15 cellular contexts compared by ENCODE assay signal in genomic region chr5:150208187-150209015, GRCh38. TPM values are rescaled to one million over a fixed set of nuclear protein-coding genes. Genes with fewer than 3 reads are reported as not detected.
DNase-seq lines count a peak whose midpoint lies in the region; ATAC-seq, FAIRE-seq and TF ChIP-seq lines count a peak whose summit lies in the region.
"Had no signal": no experiment of that assay in that cellular context is flagged by ENCODE, and none has a peak within 500 bp of the region (broad histone marks: within the 10 kb centered on the region; RNA-seq: fewer than 3 reads in every experiment).

No MANE protein-coding gene starts in this region.

- peak; percentile 45 to 63; a peak in 4 of 6 replicates for ATAC-seq in A549
- ATAC-seq in HG02678 (IDR thresholded peaks at IDR 0.05; ENCODE audit: unreplicated experiment): no peak
- ATAC-seq in HG03460 (IDR thresholded peaks at IDR 0.05; ENCODE audit: unreplicated experiment): no peak

- no peak for TF ChIP-seq EP300 in A549 (IDR thresholded peaks at IDR 0.05)

- H3K9me3 ChIP-seq in A549: no peaks in the 10 kb centered on the region

- H3K27ac ChIP-seq in A549: peak overlapping the region in 1 of 2 experiments; percentile 66; a peak in 3 of 6 replicates

- 51% methylated on average over 13 of the region's 14 CpGs for WGBS in A549 (ENCODE audit: missing lambda C conversion rate)

- CTCF ChIA-PET in A549 (lab: Yijun Ruan, JAX): interaction anchor here (1.2 to 6.7 kb wide), 5 partner anchors 9 to 374 kb away, joined by 3 to 57 read pairs (median 4); partner anchors contain the start of gene ARSI

- H3K9me3 Mint-ChIP-seq in HFFc6 (no peaks in the 10 kb centered on the region), immature natural killer cell (no peaks in the 10 kb centered on the region)

- H3K27me3 Mint-ChIP-seq in HFFc6 (ENCODE audit: insufficient read depth): no peaks in the 10 kb centered on the region; the same call in 1 of the 2 replicates
- H3K27me3 Mint-ChIP-seq in immature natural killer cell (ENCODE audit: low read depth in 3 of 3): peaks cover 12 to 17% (median 12%) of the 10 kb centered on the region in 3 donors

- no peak overlapping the region for H3K4me3 ChIP-seq in A549

- POLR2A ChIA-PET in A549 (lab: Yijun Ruan, JAX): no interaction called here

- H3K36me3 Mint-ChIP-seq in HFFc6 (ENCODE audit: low read depth) (no peaks in the 10 kb centered on the region), immature natural killer cell (no peaks in the 10 kb centered on the region)

- no peak for TF ChIP-seq POLR2A in A549 (IDR thresholded peaks at IDR 0.05; ENCODE audit: low read length)
- no peak for TF ChIP-seq POLR2A in GM12891 (IDR thresholded peaks at IDR 0.05; ENCODE audit: low read depth, low read length)

- peak; percentile 14 to 59 for DNase-seq in A549 (ENCODE audit: low read depth in 1 of 2, low spot score in 1 of 2)
- DNase-seq in HFFc6: peak; percentile 64
- DNase-seq in amniotic stem cell (lab: John Stamatoyannopoulos, UW): peak; percentile 42
- no peak for DNase-seq in immature natural killer cell
- DNase-seq in activated effector memory CD4-positive, alpha-beta T cell treated with anti-CD3 and anti-CD28 coated beads, Interleukin-2, amount 50 U/mL, for 16 hours: no peak
- DNase-seq in GM12891 (ENCODE audit: insufficient read length, low spot score): no peak
- DNase-seq: activated naive CD4-positive, alpha-beta T cell treated with anti-CD3 and anti-CD28 coated beads, Interleukin-2, amount 50 U/mL, for 16 hours; AML-193; SHP77 treated with DMSO at 0.1 percent for 48 hours had no signal

- peaks cover 25% of the 10 kb centered on the region for H3K4me1 Mint-ChIP-seq in HFFc6 (ENCODE audit: low read depth)
- H3K4me1 Mint-ChIP-seq in immature natural killer cell: peaks cover 17 to 26% of the 10 kb centered on the region in 2 donors

- FAIRE-seq in A549 (lab: Jason Lieb, UNC) (no peak), GM12891 (lab: Jason Lieb, UNC) (no peak)

- TF ChIP-seq RAD21 in A549 (conservative IDR thresholded peaks at IDR 0.05 in 1 of 2, IDR thresholded peaks at IDR 0.05 in 1 of 2): no peak

- TF ChIP-seq CTCF in A549 (IDR thresholded peaks at IDR 0.05) (no peak), HFFc6 (IDR thresholded peaks at IDR 0.05) (no peak)

- H3K4me3 Mint-ChIP-seq in HFFc6 (peak overlapping the region; percentile 45), immature natural killer cell (peak overlapping the region; percentile 70 to 87 (median 75))
- H3K4me3 Mint-ChIP-seq: activated CD4-positive, alpha-beta T cell treated with anti-CD3 and anti-CD28 coated beads for 36 hours had no signal

- H3K4me1 ChIP-seq in A549: peaks cover 7% of the 10 kb centered on the region; the same call in 1 of the 3 replicates

- H3K4me2 ChIP-seq in A549: peak overlapping the region; percentile 19; the same call in 1 of the 3 replicates

- peak overlapping the region; percentile 80 for H3K27ac Mint-ChIP-seq in HFFc6
- H3K27ac Mint-ChIP-seq in immature natural killer cell: peak overlapping the region in 2 of 6 donors; percentile 56 to 73
- H3K27ac Mint-ChIP-seq: activated CD4-positive, alpha-beta T cell treated with anti-CD3 and anti-CD28 coated beads for 36 hours had no signal

TF ChIP-seq in A549, 52 proteins besides CTCF, POLR2A, EP300 and RAD21 (continues in another document):
- TF ChIP-seq, protein P1, sequence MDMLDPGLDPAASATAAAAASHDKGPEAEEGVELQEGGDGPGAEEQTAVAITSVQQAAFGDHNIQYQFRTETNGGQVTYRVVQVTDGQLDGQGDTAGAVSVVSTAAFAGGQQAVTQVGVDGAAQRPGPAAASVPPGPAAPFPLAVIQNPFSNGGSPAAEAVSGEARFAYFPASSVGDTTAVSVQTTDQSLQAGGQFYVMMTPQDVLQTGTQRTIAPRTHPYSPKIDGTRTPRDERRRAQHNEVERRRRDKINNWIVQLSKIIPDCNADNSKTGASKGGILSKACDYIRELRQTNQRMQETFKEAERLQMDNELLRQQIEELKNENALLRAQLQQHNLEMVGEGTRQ (IDR thresholded peaks at IDR 0.05): no peak
- TF ChIP-seq JUNB (IDR thresholded peaks at IDR 0.05) (no peak), SMC3 (IDR thresholded peaks at IDR 0.05) (no peak), ATOH8 (CRISPR knock-in tag; IDR thresholded peaks at IDR 0.05; ENCODE audit: low read depth) (no peak), CEBPB (IDR thresholded peaks at IDR 0.05) (no peak), NFE2L2 (conservative IDR thresholded peaks at IDR 0.05; ENCODE audit: low read length) (no peak), ZC3H11A (IDR thresholded peaks at IDR 0.05) (no peak), CHD2 (IDR thresholded peaks at IDR 0.05; ENCODE audit: low read length, partially characterized antibody) (no peak), HOXB5 (CRISPR knock-in tag; IDR thresholded peaks at IDR 0.05) (no peak), TP53 (CRISPR knock-in tag; IDR thresholded peaks at IDR 0.05) (no peak), KDM5A (IDR thresholded peaks at IDR 0.05) (no peak), TFCP2L1 (CRISPR knock-in tag; IDR thresholded peaks at IDR 0.05) (no peak), ZFP36 (IDR thresholded peaks at IDR 0.05; ENCODE audit: borderline replicate concordance, partially characterized antibody) (no peak), HDAC2 (IDR thresholded peaks at IDR 0.05) (no peak)

TF ChIP-seq in GM12891, 5 proteins besides CTCF, POLR2A, EP300 and RAD21:
- no peak for TF ChIP-seq POU2F2 (IDR thresholded peaks at IDR 0.05; ENCODE audit: low read depth, low read length)
- TF ChIP-seq TAF1 (IDR thresholded peaks at IDR 0.05; ENCODE audit: low read depth, low read length): no peak
- TF ChIP-seq POLR2AphosphoS5 (IDR thresholded peaks at IDR 0.05; ENCODE audit: low read depth, low read length): no peak
- TF ChIP-seq PAX5 (IDR thresholded peaks at IDR 0.05; ENCODE audit: insufficient read depth, low read length, severe bottlenecking): no peak
- no peak for TF ChIP-seq SPI1 (IDR thresholded peaks at IDR 0.05; ENCODE audit: low read depth, low read length)

RNA-seq across cellular contexts. Expression of gene SLC6A7, which starts 18.5 kb away (rescaled TPM):
- not detected in 2 replicates for polyA plus RNA-seq in A549 (2011; rRNA removed)
- polyA plus RNA-seq in A549 (2012; cell fraction: cytosol; rRNA removed): not detected in 2 replicates
- polyA plus RNA-seq in A549 (2012; cell fraction: nucleus; rRNA removed): not detected in 2 replicates
- not detected in 3 replicates for polyA plus RNA-seq in A549 (2017; fragmentation: RNase III; extraction: RNeasy Plus Mini Kit Qiagen cat#74134 plus additional on column Dnase treatment)
- polyA minus RNA-seq in A549 (2011; rRNA and poly(A)+ RNA removed): 0.04 TPM in 1 of 2 replicates, not detected in the other
- total RNA-seq in HFFc6 (2021; fragmentation: NEBNext Ultra II Directional; extraction: Animal tissue kit (Norgen Biotek cat#: 25700)): not detected
- polyA plus RNA-seq in immature natural killer cell: not detected
- polyA plus RNA-seq in GM12891 (2012; ENCODE audit: low read depth, missing spikeins): 0.23 TPM
- total RNA-seq: activated CD4-positive, alpha-beta T cell treated with anti-CD3 and anti-CD28 coated beads for 36 hours; epithelial cell of proximal tubule; skeletal muscle tissue had no signal

RNA-seq across cellular contexts. Expression of gene CDX1, which starts 41.8 kb away (rescaled TPM):
- polyA plus RNA-seq in A549 (2011; rRNA removed) (not detected in 2 replicates), A549 (2017; fragmentation: RNase III; extraction: RNeasy Plus Mini Kit Qiagen cat#74134 plus additional on column Dnase treatment) (not detected in 3 replicates), immature natural killer cell (not detected)
- not detected in 2 replicates for polyA plus RNA-seq in A549 (2012; cell fraction: cytosol; rRNA removed)
- not detected in 2 replicates for polyA plus RNA-seq in A549 (2012; cell fraction: nucleus; rRNA removed)
- not detected in 2 replicates for polyA minus RNA-seq in A549 (2011; rRNA and poly(A)+ RNA removed)
- under 1 TPM in 1 of 6 experiments, not detected in 5; 0.11 TPM for total RNA-seq in HFFc6 (2021; fragmentation: NEBNext Ultra II Directional; extraction: Animal tissue kit (Norgen Biotek cat#: 25700))
- not detected for polyA plus RNA-seq in GM12891 (2012; ENCODE audit: low read depth, missing spikeins)
- total RNA-seq: activated CD4-positive, alpha-beta T cell treated with anti-CD3 and anti-CD28 coated beads for 36 hours; epithelial cell of proximal tubule; lower leg skin; skeletal muscle tissue had no signal

RNA-seq across cellular contexts. Expression of gene PDGFRB, which starts 52.8 kb away (rescaled TPM):
- polyA plus RNA-seq in A549 (2011; rRNA removed) (0.15 and 0.22 TPM in 2 replicates), A549 (2017; fragmentation: RNase III; extraction: RNeasy Plus Mini Kit Qiagen cat#74134 plus additional on column Dnase treatment) (0.05 to 0.24 TPM (median 0.22 TPM) in 3 replicates), immature natural killer cell (10 to 100 TPM in 1 of 3 donors, 1 to 10 TPM in 2; 6.4 to 18.9 (median 7.1) TPM)
- polyA plus RNA-seq in A549 (2012; cell fraction: cytosol; rRNA removed): 0.05 and 0.09 TPM in 2 replicates
- polyA plus RNA-seq in A549 (2012; cell fraction: nucleus; rRNA removed): 0.18 and 0.38 TPM in 2 replicates
- polyA minus RNA-seq in A549 (2011; rRNA and poly(A)+ RNA removed): 0.25 and 0.54 TPM in 2 replicates
- 100 to 1,000 TPM; 137 to 208 (median 180) TPM for total RNA-seq in HFFc6 (2021; fragmentation: NEBNext Ultra II Directional; extraction: Animal tissue kit (Norgen Biotek cat#: 25700))
- polyA plus RNA-seq in GM12891 (2012; ENCODE audit: low read depth, missing spikeins): 2.1 TPM
- total RNA-seq: activated CD4-positive, alpha-beta T cell treated with anti-CD3 and anti-CD28 coated beads for 36 hours had no signal

Comparison
In these comparisons a context has a peak if more than half of its experiments do, and no peak if none do; other contexts are left out.
1. ATAC-seq: peak in A549 (2 of 2); none in HG02678 (single experiment) and HG03460 (single experiment).
2. DNase-seq: peak in A549 (2 of 2), HFFc6 (single experiment) and amniotic stem cell (single experiment); none in immature natural killer cell (0 of 3), activated effector memory CD4-positive, alpha-beta T cell treated with anti-CD3 and anti-CD28 coated beads, Interleukin-2, amount 50 U/mL, for 16 hours (single experiment) and GM12891 (single experiment).
3. RNA of gene PDGFRB, which starts 52.8 kb away (polyA plus RNA-seq): 6.4 to 18.9 TPM in immature natural killer cell; 0.05 to 0.38 TPM in A549; every median in the first group is over 4 times any median in the second.